ENCODE assay signal across 8 cellular contexts in the genomic region with DNA sequence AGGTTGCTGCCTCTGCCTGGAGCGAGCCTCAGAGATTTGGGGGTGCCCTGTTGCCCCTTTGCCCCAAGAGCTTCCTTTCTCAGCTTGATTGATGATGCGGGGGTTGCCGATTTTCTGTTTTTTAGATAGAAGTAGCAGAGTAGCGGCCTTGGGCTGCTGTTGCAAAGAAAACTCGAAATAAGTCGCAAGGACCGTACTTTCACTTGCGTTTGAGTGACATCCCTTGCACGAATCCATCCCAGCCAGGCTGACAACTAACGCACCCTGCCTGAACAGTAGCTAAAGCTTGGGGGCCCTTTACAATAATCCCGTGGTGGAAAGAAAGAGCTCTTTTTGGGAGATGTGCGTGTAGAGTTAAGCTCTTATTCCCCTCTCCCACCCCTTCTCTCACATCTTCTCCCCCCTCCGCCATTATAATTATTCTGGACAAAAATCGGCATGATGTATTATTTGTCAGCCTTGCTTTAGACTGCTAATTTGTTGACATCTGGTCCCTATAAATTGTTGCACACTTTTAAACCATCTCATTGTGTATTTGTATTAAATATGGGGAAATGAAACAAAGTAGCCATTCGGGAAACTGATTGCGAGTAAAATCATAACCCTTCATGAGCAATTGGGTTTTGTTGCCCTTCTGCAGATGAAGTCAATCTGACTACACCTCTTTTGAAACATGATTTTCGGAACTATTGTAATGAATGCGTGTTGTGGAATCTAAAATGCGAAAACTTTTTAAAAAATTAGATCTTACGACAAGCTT. TPM values are rescaled to one million over a fixed set of nuclear protein-coding genes. Genes with fewer than 3 reads are reported as not detected.
A peak's percentile ranks its signal among the peaks of the same experiment; 100 is the strongest.
DNase-seq lines count a peak whose midpoint lies in the region; ATAC-seq and TF ChIP-seq lines count a peak whose summit lies in the region.

No MANE protein-coding gene starts in this region.

- no peaks in the 10 kb centered on the region for H3K36me3 ChIP-seq in SK-N-MC (ENCODE audit: insufficient read depth, low read length)
- no peaks in the 10 kb centered on the region for H3K36me3 ChIP-seq in body of pancreas (replicated peaks in 1 of 2; ENCODE audit: insufficient read depth in 1 of 2, low read depth in 2 of 2)
- H3K36me3 ChIP-seq in kidney epithelial cell (ENCODE audit: control insufficient read depth, insufficient read depth, low read length) = no peaks in the 10 kb centered on the region

- H3K27ac ChIP-seq in SK-N-MC (no peak overlapping the region), body of pancreas (peak overlapping the region; percentile 52 to 85 (median 76))

- peak; percentile 50 for DNase-seq in ACHN
- no peak for DNase-seq in SK-N-MC (ENCODE audit: low read depth, low spot score)
- DNase-seq in body of pancreas = peak in 3 of 4 donors; percentile 20 to 24 (median 24)
- no peak for DNase-seq in kidney epithelial cell (ENCODE audit: low read depth)
- DNase-seq in stimulated activated CD4-positive, alpha-beta T cell treated with anti-CD3 and anti-CD28 coated beads, Interleukin-1b, Interleukin-23, amount 100 ng/mL, for 48 hours = peak; percentile 28
- DNase-seq in NK-92 (lab: John Stamatoyannopoulos, UW; ENCODE audit: unreplicated experiment) = no peak

- in situ Hi-C loops in ACHN (cut with HindIII; ENCODE audit: low pct_ligation_motif_present, low pct_unique_long_range_greater_than_20kb, low sequenced_read_pairs) = no loop called here

- 5 to 10% methylated on average over 15 to 20 of the region's 20 CpGs for WGBS in body of pancreas, 2 donors

- TF ChIP-seq POLR2A in body of pancreas (IDR thresholded peaks at IDR 0.05) = no peak

- H3K9ac ChIP-seq in SK-N-MC (ENCODE audit: insufficient read length) = peak overlapping the region; percentile 82

- H3K9me3 ChIP-seq in SK-N-MC (ENCODE audit: low read depth, low read length) (no peaks in the 10 kb centered on the region), body of pancreas (no peaks in the 10 kb centered on the region)

- ATAC-seq in GM18861 (IDR thresholded peaks at IDR 0.05; ENCODE audit: unreplicated experiment) = peak; percentile 25
- peak; percentile 30 for ATAC-seq in HG03066 (IDR thresholded peaks at IDR 0.05; ENCODE audit: low read depth, unreplicated experiment)
- ATAC-seq in body of pancreas = peak; percentile 7

- H3K4me3 ChIP-seq in SK-N-MC (peak overlapping the region; percentile 88), body of pancreas (peak overlapping the region; percentile 88 to 99), kidney epithelial cell (ENCODE audit: low read depth, low read length) (peak overlapping the region; percentile 79)

- intact Hi-C loops in body of pancreas (cut with DNase I) = no loop called here

- H3K4me1 ChIP-seq in body of pancreas = peaks cover 29% of the 10 kb centered on the region

- H3K27me3 ChIP-seq in body of pancreas (no peaks in the 10 kb centered on the region), kidney epithelial cell (ENCODE audit: control insufficient read depth, insufficient read depth, low read length) (no peaks in the 10 kb centered on the region)

- TF ChIP-seq CTCF in body of pancreas (IDR thresholded peaks at IDR 0.05) = no peak
- no peak for TF ChIP-seq CTCF in kidney epithelial cell (IDR thresholded peaks at IDR 0.05; ENCODE audit: insufficient read depth, low read length, poor library complexity, severe bottlenecking)

RNA-seq across cellular contexts. Expression of a gene that starts 0.9 kb away (rescaled TPM):
- total RNA-seq in body of pancreas = 10 to 100 TPM; 24.6 to 32.3 TPM
- 57.6 and 67.8 TPM in 2 replicates for total RNA-seq in kidney epithelial cell

RNA-seq across cellular contexts. Expression of a gene that starts 52.4 kb away (rescaled TPM):
- total RNA-seq in body of pancreas = 10 to 100 TPM; 39.7 to 50.8 TPM
- 78.5 and 105 TPM in 2 replicates for total RNA-seq in kidney epithelial cell

Comparison
In these comparisons a context has a peak if more than half of its experiments do, and no peak if none do; other contexts are left out.
1. DNase-seq: peak in ACHN (single experiment), body of pancreas (3 of 4) and stimulated activated CD4-positive, alpha-beta T cell treated with anti-CD3 and anti-CD28 coated beads, Interleukin-1b, Interleukin-23, amount 100 ng/mL, for 48 hours (single experiment); none in SK-N-MC (single experiment), kidney epithelial cell (single experiment) and NK-92 (single experiment).
2. Peak in every context shown above with its lines, with median percentiles within 50 percentile points of each other: ATAC-seq and H3K4me3 ChIP-seq.